Comparison of ENCODE assay signal across 8 cellular contexts in the genomic region with DNA sequence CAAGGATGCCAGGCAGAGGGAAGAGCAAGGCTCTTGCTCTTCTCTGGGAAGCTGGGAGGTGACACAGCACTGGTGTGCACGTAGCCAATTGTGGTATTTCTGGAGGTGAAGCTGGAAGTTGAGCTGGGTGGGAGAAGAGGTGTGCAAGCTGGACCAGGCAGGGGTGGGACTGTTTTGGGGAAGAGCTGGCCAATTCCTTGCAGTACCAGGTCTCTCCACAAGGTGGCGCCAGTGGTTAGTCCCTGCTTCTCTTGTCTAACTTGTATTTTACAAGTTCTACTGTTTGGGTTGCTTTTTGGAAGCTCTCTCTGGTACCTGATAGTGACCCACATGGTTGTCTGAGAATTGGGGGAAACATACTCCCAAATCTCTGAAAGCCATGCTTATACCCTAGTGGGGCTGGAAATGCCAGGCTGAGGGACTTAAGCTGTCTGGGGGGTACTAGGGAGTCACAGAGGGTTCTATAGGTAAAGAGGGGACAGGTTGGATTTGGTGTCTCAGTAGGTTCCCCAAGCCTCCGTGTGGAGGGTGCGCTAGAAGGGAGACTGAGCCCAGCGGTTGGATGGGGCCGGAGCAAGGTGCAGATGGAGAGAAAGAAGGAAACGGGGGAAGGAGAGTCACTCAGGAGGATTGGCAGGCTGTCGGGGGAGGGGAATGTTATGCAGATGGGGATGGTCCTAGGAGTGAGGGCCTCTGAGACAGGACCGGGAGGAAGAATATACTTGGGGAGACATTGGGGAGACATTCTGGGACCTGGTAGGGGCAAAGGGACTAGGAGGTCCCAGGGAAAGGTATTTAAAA. TPM values are rescaled to one million over a fixed set of nuclear protein-coding genes. Genes with fewer than 3 reads are reported as not detected.
DNase-seq lines count a peak whose midpoint lies in the region; ATAC-seq, FAIRE-seq and TF ChIP-seq lines count a peak whose summit lies in the region.

No MANE protein-coding gene starts in this region.

- H3K27ac Mint-ChIP-seq in activated naive CD8-positive, alpha-beta T cell treated with anti-CD3 and anti-CD28 coated beads, Interleukin-2, amount 10 ng/mL, durations not matched to agents 7 days and 5 days, result no peak overlapping the region

- intact Hi-C loops in left cardiac atrium (cut with DNase I), result loop anchor here in 1 of 2 donors (5.0 kb wide), 1 partner anchor 48 kb away; no protein-coding TSS in a partner anchor

- H3K4me3 ChIP-seq in BLaER1 (no peak overlapping the region), RWPE2 (ENCODE audit: severe bottlenecking) (no peak overlapping the region), skeletal muscle tissue (ENCODE audit: low read length in 3 of 3) (peak overlapping the region in 1 of 3 donors; percentile 41)

- peak overlapping the region; percentile 16; the same call in 1 of the 2 replicates for H3K9ac ChIP-seq in BLaER1
- peak overlapping the region in 1 of 3 donors; percentile 85 for H3K9ac ChIP-seq in skeletal muscle tissue (ENCODE audit: low read depth in 1 of 3, low read length in 3 of 3)

- no peak for ATAC-seq in RWPE2 (ENCODE audit: low read depth)
- ATAC-seq in activated naive CD8-positive, alpha-beta T cell treated with anti-CD3 and anti-CD28 coated beads, Interleukin-2, amount 10 ng/mL, durations not matched to agents 7 days and 5 days (ENCODE audit: low read depth), result no peak
- ATAC-seq in left cardiac atrium, result no peak

- peak; percentile 66 for FAIRE-seq in H54 (lab: Jason Lieb, UNC)

- no peak for TF ChIP-seq POLR2A in H54 (IDR thresholded peaks at IDR 0.05; ENCODE audit: low read depth, low read length)

- POLR2A ChIA-PET in activated naive CD8-positive, alpha-beta T cell treated with anti-CD3 and anti-CD28 coated beads, Interleukin-2, amount 10 ng/mL, durations not matched to agents 7 days and 5 days (lab: Charles Lee), result no interaction called here

- peaks cover 100% of the 10 kb centered on the region for H3K4me1 ChIP-seq in BLaER1
- no peaks in the 10 kb centered on the region for H3K4me1 ChIP-seq in RWPE2 (ENCODE audit: insufficient read depth, poor library complexity, severe bottlenecking)
- peaks cover 49 to 81% (median 76%) of the 10 kb centered on the region in 3 donors for H3K4me1 ChIP-seq in skeletal muscle tissue (ENCODE audit: control insufficient read depth in 3 of 3, insufficient read depth in 3 of 3, low read length in 3 of 3)

- DNase-seq in H54 (ENCODE audit: insufficient read length, low spot score) (peak; percentile 85), RWPE2 (ENCODE audit: low spot score) (no peak), left cardiac atrium (peak; percentile 58), GF-D8 (lab: John Stamatoyannopoulos, UW) (no peak), NCI-H1436 treated with DMSO at 0.1 percent for 48 hours (lab: John Stamatoyannopoulos, UW) (no peak)
- DNase-seq in activated naive CD8-positive, alpha-beta T cell treated with anti-CD3 and anti-CD28 coated beads, Interleukin-2, amount 10 ng/mL, durations not matched to agents 7 days and 5 days, result peak; percentile 69

- no peaks in the 10 kb centered on the region for H3K9me3 Mint-ChIP-seq in activated naive CD8-positive, alpha-beta T cell treated with anti-CD3 and anti-CD28 coated beads, Interleukin-2, amount 10 ng/mL, durations not matched to agents 7 days and 5 days

- peak; percentile 82 for TF ChIP-seq CTCF in RWPE2 (IDR thresholded peaks at IDR 0.05; ENCODE audit: poor library complexity, severe bottlenecking)

- peaks cover 23% of the 10 kb centered on the region for H3K4me1 Mint-ChIP-seq in activated naive CD8-positive, alpha-beta T cell treated with anti-CD3 and anti-CD28 coated beads, Interleukin-2, amount 10 ng/mL, durations not matched to agents 7 days and 5 days

- no peaks in the 10 kb centered on the region for H3K27me3 ChIP-seq in BLaER1
- no peaks in the 10 kb centered on the region for H3K27me3 ChIP-seq in RWPE2 (ENCODE audit: insufficient read depth, poor library complexity, severe bottlenecking)
- H3K27me3 ChIP-seq in skeletal muscle tissue (ENCODE audit: control insufficient read depth in 3 of 3, insufficient read depth in 3 of 3, low read length in 3 of 3), result no peaks in the 10 kb centered on the region

- no peaks in the 10 kb centered on the region for H3K36me3 Mint-ChIP-seq in activated naive CD8-positive, alpha-beta T cell treated with anti-CD3 and anti-CD28 coated beads, Interleukin-2, amount 10 ng/mL, durations not matched to agents 7 days and 5 days

- H3K4me2 ChIP-seq in BLaER1, result peak overlapping the region; percentile 77

- H4K20me1 ChIP-seq in BLaER1, result no peaks in the 10 kb centered on the region

- no peak overlapping the region for H3K4me3 Mint-ChIP-seq in activated naive CD8-positive, alpha-beta T cell treated with anti-CD3 and anti-CD28 coated beads, Interleukin-2, amount 10 ng/mL, durations not matched to agents 7 days and 5 days

- H3K9me3 ChIP-seq in BLaER1, result no peaks in the 10 kb centered on the region
- no peaks in the 10 kb centered on the region for H3K9me3 ChIP-seq in RWPE2 (ENCODE audit: severe bottlenecking)
- H3K9me3 ChIP-seq in skeletal muscle tissue (ENCODE audit: control insufficient read depth in 3 of 3, low read length in 3 of 3), result no peaks in the 10 kb centered on the region

- peak overlapping the region; percentile 96 for H3K27ac ChIP-seq in BLaER1
- no peak overlapping the region for H3K27ac ChIP-seq in RWPE2 (ENCODE audit: poor library complexity, severe bottlenecking)
- H3K27ac ChIP-seq in skeletal muscle tissue (ENCODE audit: low read depth, low read length), result peak overlapping the region; percentile 29

- no peaks in the 10 kb centered on the region for H3K36me3 ChIP-seq in BLaER1
- H3K36me3 ChIP-seq in RWPE2 (ENCODE audit: low read depth), result no peaks in the 10 kb centered on the region
- no peaks in the 10 kb centered on the region for H3K36me3 ChIP-seq in skeletal muscle tissue (ENCODE audit: control insufficient read depth in 3 of 3, insufficient read depth in 3 of 3, low read length in 3 of 3)

- H3K27me3 Mint-ChIP-seq in activated naive CD8-positive, alpha-beta T cell treated with anti-CD3 and anti-CD28 coated beads, Interleukin-2, amount 10 ng/mL, durations not matched to agents 7 days and 5 days, result peaks cover 7% of the 10 kb centered on the region

RNA-seq across cellular contexts. Expression of gene HPN, which starts 3.0 kb away (rescaled TPM):
- under 1 TPM in 1 of 2 experiments, not detected in 1; 0.20 TPM for total RNA-seq in activated naive CD8-positive, alpha-beta T cell treated with anti-CD3 and anti-CD28 coated beads, Interleukin-2, amount 10 ng/mL, durations not matched to agents 7 days and 5 days
- total RNA-seq in left cardiac atrium, result 1 to 10 TPM; 5.6 to 7.2 TPM
- 0.52 TPM for total RNA-seq in skeletal muscle tissue

RNA-seq across cellular contexts. Expression of gene SCN1B, which starts 14.2 kb away (rescaled TPM):
- total RNA-seq in activated naive CD8-positive, alpha-beta T cell treated with anti-CD3 and anti-CD28 coated beads, Interleukin-2, amount 10 ng/mL, durations not matched to agents 7 days and 5 days, result 1 to 10 TPM in 1 of 2 experiments, under 1 TPM in 1; 0.85 to 1.2 TPM
- total RNA-seq in left cardiac atrium (100 to 1,000 TPM in 1 of 2 donors, 10 to 100 TPM in 1; 73.6 to 163 TPM), skeletal muscle tissue (1.6 TPM)

RNA-seq across cellular contexts. Expression of gene GRAMD1A, which starts 44.4 kb away (rescaled TPM):
- total RNA-seq in activated naive CD8-positive, alpha-beta T cell treated with anti-CD3 and anti-CD28 coated beads, Interleukin-2, amount 10 ng/mL, durations not matched to agents 7 days and 5 days, result 100 to 1,000 TPM; 173 to 187 TPM
- total RNA-seq in left cardiac atrium, result 10 to 100 TPM; 29.2 to 45.5 TPM
- total RNA-seq in skeletal muscle tissue, result 17.7 TPM

Comparison
In these comparisons a context has a peak if more than half of its experiments do, and no peak if none do; other contexts are left out.
1. DNase-seq: peak in H54 (single experiment), activated naive CD8-positive, alpha-beta T cell treated with anti-CD3 and anti-CD28 coated beads, Interleukin-2, amount 10 ng/mL, durations not matched to agents 7 days and 5 days (single experiment) and left cardiac atrium (single experiment); none in RWPE2 (single experiment), GF-D8 (single experiment) and NCI-H1436 treated with DMSO at 0.1 percent for 48 hours (single experiment).
2. RNA of gene SCN1B, which starts 14.2 kb away (total RNA-seq): 73.6 to 163 TPM in left cardiac atrium; 1.6 TPM in skeletal muscle tissue (single experiment) and 0.85 to 1.2 TPM in activated naive CD8-positive, alpha-beta T cell treated with anti-CD3 and anti-CD28 coated beads, Interleukin-2, amount 10 ng/mL, durations not matched to agents 7 days and 5 days; every median in the first group is over 10 times any median in the second.